In the genomic region with DNA sequence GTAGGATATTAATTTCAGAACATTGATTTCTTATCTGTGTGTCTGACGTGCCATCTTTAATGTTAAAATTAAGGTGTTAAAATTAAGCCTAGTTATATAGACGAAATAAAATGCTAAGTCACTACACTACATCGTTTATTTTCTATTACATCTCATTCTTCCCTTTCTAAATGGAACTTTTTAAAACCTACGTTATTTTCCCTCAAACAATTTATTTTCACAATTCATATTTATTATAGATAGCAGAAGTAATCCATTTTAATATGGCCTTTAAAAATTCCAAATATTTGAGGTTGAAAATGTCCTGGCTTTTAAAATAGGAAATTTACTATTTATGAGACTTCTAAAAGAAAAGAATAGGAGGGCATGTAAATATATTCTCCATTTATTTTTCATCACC, we compare ENCODE assay signal across 4 cellular contexts. TPM values are rescaled to one million over a fixed set of nuclear protein-coding genes. Genes with fewer than 3 reads are reported as not detected.
"Had no signal": no experiment of that assay in that cellular context is flagged by ENCODE, and none has a peak within 500 bp of the region (broad histone marks: within the 10 kb centered on the region; RNA-seq: fewer than 3 reads in every experiment).

No MANE protein-coding gene starts in this region.

RNA-seq across cellular contexts. Expression of a gene that starts 2.1 kb away (rescaled TPM):
- total RNA-seq: LHCN-M2, M059J, NCI-H460 had no signal

RNA-seq across cellular contexts. Expression of a gene that starts 51.6 kb away (rescaled TPM):
- total RNA-seq: LHCN-M2, MCF 10A had no signal
